Comparison of ENCODE assay signal across 39 cellular contexts in genomic region chr11:95728790-95729189, GRCh38.
"Had no signal": no experiment of that assay in that cellular context is flagged by ENCODE, and none has a peak within 500 bp of the region (broad histone marks: within the 10 kb centered on the region; RNA-seq: fewer than 3 reads in every experiment).

No MANE protein-coding gene starts in this region.

- H3K36me3 Mint-ChIP-seq: activated naive CD4-positive, alpha-beta T cell treated with anti-CD3 and anti-CD28 coated beads, Interleukin-2, amount 10 ng/mL, durations not matched to agents 7 days and 5 days; activated naive CD4-positive, alpha-beta T cell treated with anti-CD3 and anti-CD28 coated beads, Interleukin-2, amount 50 U/mL, for 24 hours; activated naive CD4-positive, alpha-beta T cell treated with anti-CD3 and anti-CD28 coated beads, Interleukin-2, amount 50 U/mL, for 72 hours; activated naive CD8-positive, alpha-beta T cell; activated naive CD8-positive, alpha-beta T cell treated with anti-CD3 and anti-CD28 coated beads for 36 hours; brain had no signal

- H3K4me1 Mint-ChIP-seq: activated T-helper 17 cell treated with anti-CD3 and anti-CD28 coated beads, Interleukin-2, amount 50 U/mL, for 72 hours; central memory CD8-positive, alpha-beta T cell had no signal

- H3K4me3 ChIP-seq: adrenal gland, ascending aorta, body of pancreas, breast epithelium, cardiac muscle cell had no signal

- H3K36me3 ChIP-seq: adrenal gland, ascending aorta, brain microvascular endothelial cell, breast epithelium, cardiac muscle cell had no signal

- H3K27me3 ChIP-seq: adrenal gland, ascending aorta, body of pancreas, brain microvascular endothelial cell, breast epithelium, cardiac muscle cell had no signal

- DNase-seq: activated effector memory CD4-positive, alpha-beta T cell treated with anti-CD3 and anti-CD28 coated beads, Interleukin-2, amount 50 U/mL, for 16 hours; activated effector memory CD4-positive, alpha-beta T cell treated with Interleukin-2 at 50 U/mL for 16 hours; activated gamma-delta T cell treated with Interleukin-2 at 50 U/mL for 16 hours; activated naive CD4-positive, alpha-beta T cell; activated naive CD4-positive, alpha-beta T cell treated with anti-CD3 and anti-CD28 coated beads for 36 hours; activated naive CD4-positive, alpha-beta T cell treated with anti-CD3 and anti-CD28 coated beads, Interleukin-2, amount 10 ng/mL, durations not matched to agents 7 days and 5 days; activated naive CD4-positive, alpha-beta T cell treated with anti-CD3 and anti-CD28 coated beads, Interleukin-2, amount 50 U/mL, for 16 hours; activated naive CD4-positive, alpha-beta T cell treated with Interleukin-2 at 50 U/mL for 16 hours; activated naive CD8-positive, alpha-beta T cell treated with anti-CD3 and anti-CD28 coated beads for 36 hours; activated naive CD8-positive, alpha-beta T cell treated with anti-CD3 and anti-CD28 coated beads, Interleukin-2, amount 10 ng/mL, durations not matched to agents 7 days and 5 days; activated naive CD8-positive, alpha-beta T cell treated with anti-CD3 and anti-CD28 coated beads, Interleukin-2, amount 50 U/mL, for 24 hours; activated T-cell treated with anti-CD3 and anti-CD28 coated beads for 4 hours; activated T-cell treated with anti-CD3 and anti-CD28 coated beads, Interleukin-2, amount 50 U/mL, for 1 hour; activated T-cell treated with anti-CD3 and anti-CD28 coated beads, Interleukin-2, amount 50 U/mL, for 24 hours; activated T-cell treated with anti-CD3 and anti-CD28 coated beads, Interleukin-2, amount 50 U/mL, for 4 hours; activated T-cell treated with anti-CD3 and anti-CD28 coated beads, Interleukin-2, amount 50 U/mL, for 48 hours; activated T-cell treated with anti-CD3 and anti-CD28 coated beads, Interleukin-2, amount 50 U/mL, for 72 hours; adrenal gland; amniotic stem cell; amygdala; anterior cingulate cortex; aorta; body of pancreas; brain microvascular endothelial cell; caudate nucleus; central memory CD4-positive, alpha-beta T cell; cerebellar nuclear complex had no signal

- H3K4me3 Mint-ChIP-seq: activated naive CD4-positive, alpha-beta T cell treated with anti-CD3 and anti-CD28 coated beads for 36 hours; activated naive CD4-positive, alpha-beta T cell treated with anti-CD3 and anti-CD28 coated beads, Interleukin-2, amount 10 ng/mL, durations not matched to agents 7 days and 5 days; activated naive CD4-positive, alpha-beta T cell treated with anti-CD3 and anti-CD28 coated beads, Interleukin-2, amount 50 U/mL, for 24 hours; activated naive CD8-positive, alpha-beta T cell; activated naive CD8-positive, alpha-beta T cell treated with anti-CD3 and anti-CD28 coated beads for 36 hours; activated naive CD8-positive, alpha-beta T cell treated with anti-CD3 and anti-CD28 coated beads, Interleukin-2, amount 10 ng/mL, durations not matched to agents 7 days and 5 days; activated naive CD8-positive, alpha-beta T cell treated with anti-CD3 and anti-CD28 coated beads, Interleukin-2, amount 50 U/mL, for 24 hours; activated T-cell treated with anti-CD3 and anti-CD28 coated beads, Interleukin-2, amount 50 U/mL, for 24 hours; activated T-cell treated with anti-CD3 and anti-CD28 coated beads, Interleukin-2, amount 50 U/mL, for 4 hours; activated T-cell treated with anti-CD3 and anti-CD28 coated beads, Interleukin-2, amount 50 U/mL, for 72 hours; activated T-helper 17 cell treated with anti-CD3 and anti-CD28 coated beads, Interleukin-2, amount 50 U/mL, for 72 hours; central memory CD8-positive, alpha-beta T cell had no signal

- FAIRE-seq: astrocyte, bronchial epithelial cell had no signal

- H3K9me3 ChIP-seq: adrenal gland, ascending aorta, body of pancreas, breast epithelium had no signal

- ATAC-seq: activated naive CD4-positive, alpha-beta T cell treated with anti-CD3 and anti-CD28 coated beads, Interleukin-2, amount 50 U/mL, for 72 hours; activated naive CD8-positive, alpha-beta T cell treated with anti-CD3 and anti-CD28 coated beads, Interleukin-2, amount 50 U/mL, for 24 hours; activated T-cell treated with anti-CD3 and anti-CD28 coated beads, Interleukin-2, amount 50 U/mL, for 4 hours; activated T-cell treated with anti-CD3 and anti-CD28 coated beads, Interleukin-2, amount 50 U/mL, for 72 hours; activated T-helper 17 cell treated with anti-CD3 and anti-CD28 coated beads, Interleukin-2, amount 50 U/mL, for 72 hours; body of pancreas had no signal

- H3K27me3 Mint-ChIP-seq: activated naive CD4-positive, alpha-beta T cell treated with anti-CD3 and anti-CD28 coated beads, Interleukin-2, amount 50 U/mL, for 24 hours; brain had no signal

- H3K27ac ChIP-seq: adrenal gland, ascending aorta, body of pancreas, brain microvascular endothelial cell, breast epithelium, cardiac muscle cell had no signal

- H3K9me3 Mint-ChIP-seq: activated naive CD4-positive, alpha-beta T cell treated with anti-CD3 and anti-CD28 coated beads for 36 hours; activated naive CD4-positive, alpha-beta T cell treated with anti-CD3 and anti-CD28 coated beads, Interleukin-2, amount 10 ng/mL, durations not matched to agents 7 days and 5 days; activated naive CD4-positive, alpha-beta T cell treated with anti-CD3 and anti-CD28 coated beads, Interleukin-2, amount 50 U/mL, for 24 hours; activated naive CD8-positive, alpha-beta T cell treated with anti-CD3 and anti-CD28 coated beads for 36 hours; activated naive CD8-positive, alpha-beta T cell treated with anti-CD3 and anti-CD28 coated beads, Interleukin-2, amount 50 U/mL, for 24 hours; activated T-cell treated with anti-CD3 and anti-CD28 coated beads, Interleukin-2, amount 50 U/mL, for 24 hours; activated T-cell treated with anti-CD3 and anti-CD28 coated beads, Interleukin-2, amount 50 U/mL, for 4 hours; activated T-helper 17 cell treated with anti-CD3 and anti-CD28 coated beads, Interleukin-2, amount 50 U/mL, for 72 hours; activated T-helper 2 cell treated with anti-CD3 and anti-CD28 coated beads, Interferon-gamma antibody, Interleukin-2, Interleukin-4, amounts not matched to agents 10 μg/mL and 5 μg/mL and 100 μg/mL, durations not matched to agents 14 hours and 24 hours and 36 hours; brain; central memory CD8-positive, alpha-beta T cell had no signal

- H3K27ac Mint-ChIP-seq: activated naive CD4-positive, alpha-beta T cell treated with anti-CD3 and anti-CD28 coated beads for 36 hours; activated naive CD4-positive, alpha-beta T cell treated with anti-CD3 and anti-CD28 coated beads, Interleukin-2, amount 10 ng/mL, durations not matched to agents 7 days and 5 days; activated naive CD4-positive, alpha-beta T cell treated with anti-CD3 and anti-CD28 coated beads, Interleukin-2, amount 50 U/mL, for 24 hours; activated naive CD4-positive, alpha-beta T cell treated with anti-CD3 and anti-CD28 coated beads, Interleukin-2, amount 50 U/mL, for 72 hours; activated naive CD8-positive, alpha-beta T cell; activated naive CD8-positive, alpha-beta T cell treated with anti-CD3 and anti-CD28 coated beads for 36 hours; activated naive CD8-positive, alpha-beta T cell treated with anti-CD3 and anti-CD28 coated beads, Interleukin-2, amount 10 ng/mL, durations not matched to agents 7 days and 5 days; activated naive CD8-positive, alpha-beta T cell treated with anti-CD3 and anti-CD28 coated beads, Interleukin-2, amount 50 U/mL, for 24 hours; activated T-cell treated with anti-CD3 and anti-CD28 coated beads, Interleukin-2, amount 50 U/mL, for 24 hours; activated T-cell treated with anti-CD3 and anti-CD28 coated beads, Interleukin-2, amount 50 U/mL, for 72 hours; activated T-helper 17 cell treated with anti-CD3 and anti-CD28 coated beads, Interleukin-2, amount 50 U/mL, for 72 hours; activated T-helper 2 cell treated with anti-CD3 and anti-CD28 coated beads, Interferon-gamma antibody, Interleukin-2, Interleukin-4, amounts not matched to agents 10 μg/mL and 5 μg/mL and 100 μg/mL, durations not matched to agents 14 hours and 24 hours and 36 hours had no signal

- H3K4me1 ChIP-seq: ascending aorta, breast epithelium had no signal
